Comparison of ENCODE assay signal across 16 cellular contexts in the genomic region with DNA sequence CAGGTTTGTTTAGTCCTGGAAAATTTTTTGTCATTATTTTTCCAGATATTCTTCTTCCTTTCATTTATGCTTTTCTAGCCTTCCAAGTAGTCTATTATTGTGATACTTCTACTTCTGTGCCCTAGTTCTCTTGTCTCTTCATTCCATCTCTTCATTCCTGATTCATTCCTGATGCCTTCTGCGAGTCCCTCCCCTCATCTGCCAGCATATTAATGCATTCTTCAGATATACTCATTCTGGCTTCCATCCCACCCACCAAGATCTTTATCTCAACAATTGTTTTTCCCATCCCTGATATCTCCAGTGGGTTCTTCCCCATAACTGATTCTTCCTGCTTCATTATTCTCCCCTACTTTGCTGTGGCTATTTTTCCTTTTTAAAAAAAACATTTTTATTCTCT. TPM values are rescaled to one million over a fixed set of nuclear protein-coding genes. Genes with fewer than 3 reads are reported as not detected.
DNase-seq lines count a peak whose midpoint lies in the region; ATAC-seq and TF ChIP-seq lines count a peak whose summit lies in the region.
"Had no signal": no experiment of that assay in that cellular context is flagged by ENCODE, and none has a peak within 500 bp of the region (broad histone marks: within the 10 kb centered on the region; RNA-seq: fewer than 3 reads in every experiment).

No MANE protein-coding gene starts in this region.

- H3K23ac ChIP-seq in trophoblast cell (ENCODE audit: low read length) = no peak overlapping the region

- H2BK12ac ChIP-seq in trophoblast cell (ENCODE audit: low read length) = no peak overlapping the region

- H3K27ac ChIP-seq in GM23248 (no peak overlapping the region), trophoblast cell (ENCODE audit: low read depth, low read length) (no peak overlapping the region), OCI-LY7 (ENCODE audit: low read depth, low read length, poor library complexity, severe bottlenecking) (no peak overlapping the region)
- H3K27ac ChIP-seq: BLaER1, HL-60, KMS-11 had no signal

- H3K9me3 ChIP-seq in GM23248 (ENCODE audit: low read depth) (no peaks in the 10 kb centered on the region), trophoblast cell (ENCODE audit: insufficient read depth, low read depth, low read length) (no peaks in the 10 kb centered on the region), OCI-LY7 (ENCODE audit: low read length) (no peaks in the 10 kb centered on the region)
- H3K9me3 ChIP-seq: BLaER1 had no signal

- CTCF ChIA-PET in OCI-LY7 (lab: Charles Lee; ENCODE audit: unreplicated experiment) = no interaction called here

- H3K79me2 ChIP-seq in GM23248 (ENCODE audit: insufficient read depth) (no peaks in the 10 kb centered on the region), trophoblast cell (ENCODE audit: control insufficient read depth, insufficient read depth, low read length, poor library complexity) (no peaks in the 10 kb centered on the region), OCI-LY7 (ENCODE audit: insufficient read depth, low read depth, low read length) (peaks cover 71% of the 10 kb centered on the region)

- no peaks in the 10 kb centered on the region for H4K20me1 ChIP-seq in GM23248 (ENCODE audit: insufficient read depth)
- H4K20me1 ChIP-seq in OCI-LY7 (ENCODE audit: insufficient read depth, low read length) = peaks cover 26% of the 10 kb centered on the region

- H2BK120ac ChIP-seq in trophoblast cell (ENCODE audit: insufficient read depth, low read length, poor library complexity) = no peak overlapping the region

- ATAC-seq in SK-N-SH treated with all-trans-retinoic acid at 6 μM for 48 hours (peak; percentile 93), HG03354 (IDR thresholded peaks at IDR 0.05; ENCODE audit: poor library complexity, severe bottlenecking, unreplicated experiment) (no peak)
- ATAC-seq: HCT116 had no signal

- no peaks in the 10 kb centered on the region for H3K27me3 ChIP-seq in GM23248 (replicated peaks; ENCODE audit: insufficient read depth)
- H3K27me3 ChIP-seq in trophoblast cell (ENCODE audit: insufficient read depth, low read length) = no peaks in the 10 kb centered on the region
- H3K27me3 ChIP-seq: BLaER1 had no signal

- no peak overlapping the region for H3K9ac ChIP-seq in GM23248
- no peak overlapping the region for H3K9ac ChIP-seq in trophoblast cell (ENCODE audit: low read length)
- H3K9ac ChIP-seq: BLaER1, KMS-11 had no signal

- no peaks in the 10 kb centered on the region for H3K36me3 ChIP-seq in GM23248 (ENCODE audit: low read depth)
- no peaks in the 10 kb centered on the region for H3K36me3 ChIP-seq in trophoblast cell (ENCODE audit: control insufficient read depth in 1 of 2, insufficient read depth in 2 of 2, low read length in 2 of 2)
- H3K36me3 ChIP-seq in OCI-LY7 (ENCODE audit: insufficient read depth, low read length) = peaks cover 96% of the 10 kb centered on the region

- H2AK5ac ChIP-seq in trophoblast cell (ENCODE audit: low read length) = no peak overlapping the region

- POLR2A ChIA-PET in OCI-LY7 (lab: Charles Lee) = interaction anchor here (0.7 to 1.2 kb wide), 3 partner anchors 15 to 126 kb away, joined by 3 to 4 read pairs (median 3); no protein-coding TSS in a partner anchor

- no peaks in the 10 kb centered on the region for H3K79me1 ChIP-seq in trophoblast cell (ENCODE audit: low read length)

- H3K4me2 ChIP-seq in GM23248 (ENCODE audit: unreplicated experiment) = no peak overlapping the region
- H3K4me2 ChIP-seq in trophoblast cell (ENCODE audit: low read length) = no peak overlapping the region
- H3K4me2 ChIP-seq in OCI-LY7 (ENCODE audit: low read length) = no peak overlapping the region
- H3K4me2 ChIP-seq: BLaER1, KMS-11 had no signal

- no peak for TF ChIP-seq CTCF in OCI-LY7 (conservative IDR thresholded peaks at IDR 0.05; ENCODE audit: low read length)

- 65 to 74% methylated on average over 1 of the region's 1 CpG for WGBS in GM23248 (ENCODE audit: low coverage in 1 of 2, low lambda C conversion rate in 2 of 2, missing lambda C conversion rate in 2 of 2), 2 experiments
- WGBS in trophoblast cell (ENCODE audit: extremely low coverage, insufficient coverage, insufficient read length) = no CpG with 5 or more reads among the region's 1 CpG

- H3K4me1 ChIP-seq in GM23248 (ENCODE audit: insufficient read depth) (no peaks in the 10 kb centered on the region), trophoblast cell (ENCODE audit: control insufficient read depth in 1 of 2, insufficient read depth in 2 of 2, low read length in 2 of 2) (no peaks in the 10 kb centered on the region), OCI-LY7 (ENCODE audit: insufficient read depth, low read length, poor library complexity, severe bottlenecking) (peaks cover 25% of the 10 kb centered on the region)

- H3K4me3 ChIP-seq in GM23248 = no peak overlapping the region
- H3K4me3 ChIP-seq in trophoblast cell (ENCODE audit: low read depth, low read length) = no peak overlapping the region
- H3K4me3 ChIP-seq in OCI-LY7 (ENCODE audit: low read depth, low read length, poor library complexity, severe bottlenecking) = no peak overlapping the region
- H3K4me3 ChIP-seq: BLaER1 had no signal

- H3K14ac ChIP-seq in trophoblast cell (ENCODE audit: low read length) = no peak overlapping the region

- no peak overlapping the region for H4K8ac ChIP-seq in trophoblast cell (ENCODE audit: low read depth, low read length)

- intact Hi-C loops in OCI-LY7 (cut with micrococcal nuclease; ENCODE audit: unreplicated experiment) = no loop called here

- no TSS peak for BruUV-seq in OCI-LY7 (replicated peaks; lab: Mats Ljungman, UMichigan)

- in situ Hi-C loops in GM23248 (cut with MboI) = no loop called here

- H3F3A ChIP-seq in GM23248 (ENCODE audit: insufficient read depth) = no peaks in the 10 kb centered on the region

- H2AFZ ChIP-seq in GM23248 (no peak overlapping the region), trophoblast cell (ENCODE audit: insufficient read depth, low read length, poor library complexity) (no peak overlapping the region), OCI-LY7 (ENCODE audit: low read length) (no peak overlapping the region)

- no peak overlapping the region for H3K18ac ChIP-seq in trophoblast cell (ENCODE audit: low read length)

- no peak overlapping the region for H3K4ac ChIP-seq in trophoblast cell (ENCODE audit: low read depth, low read length)

- H4K12ac ChIP-seq in trophoblast cell (ENCODE audit: low read depth, low read length) = no peak overlapping the region

- peak; percentile 4 for DNase-seq in GM23248
- peak; percentile 35 to 70 for DNase-seq in trophoblast cell
- no peak for DNase-seq in stimulated activated naive CD4-positive, alpha-beta T cell (lab: John Stamatoyannopoulos, UW)
- no peak for DNase-seq in OCI-LY7 (ENCODE audit: low spot score)
- DNase-seq: ACHN; CD4-positive, alpha-beta memory T cell; DMS79 treated with DMSO at 0.1 percent for 48 hours; GOT3; H7 had no signal

- H3K9me2 ChIP-seq in GM23248 (ENCODE audit: insufficient read depth) = no peaks in the 10 kb centered on the region
- no peaks in the 10 kb centered on the region for H3K9me2 ChIP-seq in OCI-LY7 (ENCODE audit: insufficient read depth, low read length)

- H2BK5ac ChIP-seq in trophoblast cell (ENCODE audit: low read depth, low read length, poor library complexity) = no peak overlapping the region

- H4K91ac ChIP-seq in trophoblast cell (ENCODE audit: low read depth, low read length) = no peak overlapping the region

TF ChIP-seq in SK-N-SH treated with all-trans-retinoic acid at 6 μM for 48 hours, 23 proteins besides CTCF, POLR2A, EP300 and RAD21:
- TF ChIP-seq, protein P1, sequence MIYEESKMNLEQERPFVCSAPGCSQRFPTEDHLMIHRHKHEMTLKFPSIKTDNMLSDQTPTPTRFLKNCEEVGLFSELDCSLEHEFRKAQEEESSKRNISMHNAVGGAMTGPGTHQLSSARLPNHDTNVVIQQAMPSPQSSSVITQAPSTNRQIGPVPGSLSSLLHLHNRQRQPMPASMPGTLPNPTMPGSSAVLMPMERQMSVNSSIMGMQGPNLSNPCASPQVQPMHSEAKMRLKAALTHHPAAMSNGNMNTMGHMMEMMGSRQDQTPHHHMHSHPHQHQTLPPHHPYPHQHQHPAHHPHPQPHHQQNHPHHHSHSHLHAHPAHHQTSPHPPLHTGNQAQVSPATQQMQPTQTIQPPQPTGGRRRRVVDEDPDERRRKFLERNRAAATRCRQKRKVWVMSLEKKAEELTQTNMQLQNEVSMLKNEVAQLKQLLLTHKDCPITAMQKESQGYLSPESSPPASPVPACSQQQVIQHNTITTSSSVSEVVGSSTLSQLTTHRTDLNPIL (CRISPR knock-in tag; IDR thresholded peaks at IDR 0.05; ENCODE audit: low read depth) = 0 out of 2 replicates have a peak, but pooled peaks have one; percentile 6
- TF ChIP-seq ESRRG (CRISPR knock-in tag; IDR thresholded peaks at IDR 0.05) = no peak
- TF ChIP-seq ZNF8 (CRISPR knock-in tag; IDR thresholded peaks at IDR 0.05) = no peak
- TF ChIP-seq ISL1 (CRISPR knock-in tag; IDR thresholded peaks at IDR 0.05) = peak; percentile 70

RNA-seq across cellular contexts. Expression of a gene that starts 35.2 kb away (rescaled TPM):
- 0.86 and 1.1 TPM in 2 replicates for total RNA-seq in GM23248 (2014; rRNA removed; shearing (Covaris generic))
- 1.0 and 1.1 TPM in 2 replicates for polyA plus RNA-seq in GM23248 (2016; fragmentation: Nextera tagmentation; extraction: Ambion mirVana)
- polyA plus RNA-seq in trophoblast cell (2013) = 3.1 and 3.3 TPM in 2 replicates
- 180 and 199 TPM in 2 replicates for total RNA-seq in OCI-LY7 (2014; rRNA removed; shearing (Covaris generic))
- total RNA-seq in OCI-LY7 (2022) = 260 and 308 TPM in 2 replicates

RNA-seq across cellular contexts. Expression of a gene that starts 40.6 kb away (rescaled TPM):
- 0.97 TPM in 1 of 2 replicates, not detected in the other for total RNA-seq in GM23248 (2014; rRNA removed; shearing (Covaris generic))
- polyA plus RNA-seq in GM23248 (2016; fragmentation: Nextera tagmentation; extraction: Ambion mirVana) = 0.09 TPM in 2 replicates
- 0.61 and 0.68 TPM in 2 replicates for polyA plus RNA-seq in trophoblast cell (2013)
- total RNA-seq in OCI-LY7 (2014; rRNA removed; shearing (Covaris generic)) = 52.5 and 55.6 TPM in 2 replicates
- total RNA-seq in OCI-LY7 (2022) = 60.7 and 73.7 TPM in 2 replicates
- polyA plus RNA-seq: CD14-positive monocyte had no signal

Comparison
In these comparisons a context has a peak if more than half of its experiments do, and no peak if none do; other contexts are left out.
1. DNase-seq: peak in GM23248 (single experiment) and trophoblast cell (2 of 2); none in stimulated activated naive CD4-positive, alpha-beta T cell (0 of 6) and OCI-LY7 (single experiment).
2. RNA of a gene that starts 35.2 kb away (total RNA-seq): 180 to 308 TPM in OCI-LY7; 0.86 to 1.1 TPM in GM23248; every median in the first group is over 10 times any median in the second.
3. RNA of a gene that starts 40.6 kb away (total RNA-seq): 52.5 to 73.7 TPM in OCI-LY7; 0.97 TPM in GM23248; every median in the first group is over 10 times any median in the second.